Comparison of ENCODE assay signal across 17 cellular contexts in the genomic region with DNA sequence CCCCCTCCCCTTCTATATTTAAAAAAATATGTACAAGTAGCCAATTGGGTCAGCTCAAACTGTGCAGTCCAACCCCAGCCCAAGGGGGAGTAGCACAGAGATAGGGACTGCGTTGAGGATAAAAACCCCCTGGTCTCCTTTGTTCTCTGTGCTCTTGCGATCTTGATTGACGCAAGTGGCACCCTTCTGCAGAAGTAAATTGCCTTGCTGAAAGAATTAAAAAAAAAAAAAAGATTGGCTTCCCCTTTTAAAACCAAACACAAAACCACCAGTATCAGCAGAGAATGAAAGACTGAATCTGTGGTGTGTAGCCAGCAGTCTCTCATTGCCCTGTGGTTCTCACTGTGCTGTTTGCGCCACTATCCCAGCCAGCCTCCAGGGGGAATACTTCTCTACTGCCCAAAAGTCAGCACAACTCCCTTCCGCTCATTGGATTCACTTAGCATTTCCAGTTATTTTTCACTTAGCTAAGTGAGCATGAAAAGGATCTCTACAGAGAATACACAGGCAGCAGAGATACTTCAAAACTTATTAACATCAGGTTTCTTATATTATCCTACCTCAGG. TPM values are rescaled to one million over a fixed set of nuclear protein-coding genes. Genes with fewer than 3 reads are reported as not detected.
DNase-seq lines count a peak whose midpoint lies in the region; ATAC-seq and TF ChIP-seq lines count a peak whose summit lies in the region.
"Had no signal": no experiment of that assay in that cellular context is flagged by ENCODE, and none has a peak within 500 bp of the region (broad histone marks: within the 10 kb centered on the region; RNA-seq: fewer than 3 reads in every experiment).

No MANE protein-coding gene starts in this region.

- intact Hi-C loops in testis (cut with DNase I; ENCODE audit: low total_unique reads), result no loop called here

- ATAC-seq in GM19395 (IDR thresholded peaks at IDR 0.05; ENCODE audit: unreplicated experiment), result peak; percentile 51
- ATAC-seq: activated naive CD4-positive, alpha-beta T cell treated with anti-CD3 and anti-CD28 coated beads, Interleukin-2, amount 50 U/mL, for 72 hours; left cardiac atrium; natural killer cell treated with Interleukin-12 subunit alpha and Interleukin-12 subunit beta and Interleukin-15 and Interleukin-18, amount 100 ng/mL, for 72 hours had no signal

- H3K27me3 ChIP-seq in testis, result no peaks in the 10 kb centered on the region
- H3K27me3 ChIP-seq: colonic mucosa had no signal

- H3K27me3 Mint-ChIP-seq in endothelial cell (ENCODE audit: unreplicated experiment), result peaks cover 6% of the 10 kb centered on the region
- H3K27me3 Mint-ChIP-seq in osteocyte (ENCODE audit: unreplicated experiment), result no peaks in the 10 kb centered on the region
- H3K27me3 Mint-ChIP-seq: natural killer cell treated with Interleukin-12 subunit alpha and Interleukin-12 subunit beta and Interleukin-15 and Interleukin-18, amount 100 ng/mL, for 72 hours had no signal

- H3K4me3 ChIP-seq in testis, result no peak overlapping the region
- H3K4me3 ChIP-seq: colonic mucosa, skin epidermis had no signal

- H3K4me1 Mint-ChIP-seq in endothelial cell (ENCODE audit: unreplicated experiment), result peaks cover 6% of the 10 kb centered on the region
- H3K4me1 Mint-ChIP-seq in osteocyte (ENCODE audit: unreplicated experiment), result no peaks in the 10 kb centered on the region

- TF ChIP-seq CTCF in endothelial cell (IDR thresholded peaks at IDR 0.05; ENCODE audit: unreplicated experiment) (peak; percentile 26), osteocyte (IDR thresholded peaks at IDR 0.05) (peak; percentile 7), testis (IDR thresholded peaks at IDR 0.05) (no peak)

- no peaks in the 10 kb centered on the region for H3K4me1 ChIP-seq in testis
- H3K4me1 ChIP-seq: colonic mucosa had no signal

- DNase-seq in NAMALWA (ENCODE audit: low spot score) (peak; percentile 17), endothelial cell (ENCODE audit: low spot score) (no peak), osteocyte (ENCODE audit: extremely low spot score, unreplicated experiment) (no peak), NOMO-1 (lab: John Stamatoyannopoulos, UW; ENCODE audit: unreplicated experiment in 2 of 2) (no peak), testis (no peak), NCI-H748 treated with DMSO at 0.1 percent for 48 hours (lab: John Stamatoyannopoulos, UW) (no peak)
- DNase-seq: colonic mucosa, DMS79, foreskin fibroblast, KG1, left cardiac atrium, NCI-H2171 had no signal

- no peaks in the 10 kb centered on the region for H3K36me3 ChIP-seq in testis (ENCODE audit: low read depth, missing control alignments)
- H3K36me3 ChIP-seq: colonic mucosa had no signal

- H3K9me3 Mint-ChIP-seq in endothelial cell (ENCODE audit: unreplicated experiment) (no peaks in the 10 kb centered on the region), osteocyte (ENCODE audit: unreplicated experiment) (no peaks in the 10 kb centered on the region)
- H3K9me3 Mint-ChIP-seq: natural killer cell treated with Interleukin-12 subunit alpha and Interleukin-12 subunit beta and Interleukin-15 and Interleukin-18, amount 100 ng/mL, for 72 hours had no signal

- no peak for TF ChIP-seq POLR2A in testis (IDR thresholded peaks at IDR 0.05)

- 90 to 91% methylated on average over 5 of the region's 5 CpGs for WGBS in testis, 2 donors

- peaks cover 16% of the 10 kb centered on the region for H3K36me3 Mint-ChIP-seq in endothelial cell (ENCODE audit: low read depth, unreplicated experiment)
- H3K36me3 Mint-ChIP-seq in osteocyte (ENCODE audit: unreplicated experiment), result peaks cover 8% of the 10 kb centered on the region
- H3K36me3 Mint-ChIP-seq: natural killer cell treated with Interleukin-12 subunit alpha and Interleukin-12 subunit beta and Interleukin-15 and Interleukin-18, amount 100 ng/mL, for 72 hours had no signal

- H3K9me3 ChIP-seq in testis, result no peaks in the 10 kb centered on the region
- H3K9me3 ChIP-seq: colonic mucosa had no signal

- no peak overlapping the region for H3K27ac ChIP-seq in testis
- H3K27ac ChIP-seq: colonic mucosa, RWPE1, skin epidermis had no signal

- H3K4me3 Mint-ChIP-seq in endothelial cell (ENCODE audit: unreplicated experiment), result no peak overlapping the region
- no peak overlapping the region for H3K4me3 Mint-ChIP-seq in osteocyte (ENCODE audit: unreplicated experiment)
- H3K4me3 Mint-ChIP-seq: natural killer cell treated with Interleukin-12 subunit alpha and Interleukin-12 subunit beta and Interleukin-15 and Interleukin-18, amount 100 ng/mL, for 72 hours had no signal

- no peak overlapping the region for H3K27ac Mint-ChIP-seq in endothelial cell (ENCODE audit: unreplicated experiment)
- no peak overlapping the region for H3K27ac Mint-ChIP-seq in osteocyte (ENCODE audit: unreplicated experiment)
- H3K27ac Mint-ChIP-seq: natural killer cell treated with Interleukin-12 subunit alpha and Interleukin-12 subunit beta and Interleukin-15 and Interleukin-18, amount 100 ng/mL, for 72 hours had no signal

RNA-seq across cellular contexts. Expression of a gene that starts 29.7 kb away (rescaled TPM):
- 9.4 TPM for total RNA-seq in endothelial cell (ENCODE audit: unreplicated experiment)
- 26.1 and 27.3 TPM in 2 replicates for total RNA-seq in osteocyte
- total RNA-seq in testis, result 10 to 100 TPM; 13.6 to 22.7 TPM
- 9.2 TPM for polyA plus RNA-seq in testis (ENCODE audit: insufficient read depth, low read depth, low replicate concordance)

Comparison
In these comparisons a context has a peak if more than half of its experiments do, and no peak if none do; other contexts are left out.
1. CTCF ChIP-seq: peak in endothelial cell (single experiment) and osteocyte (single experiment); none in testis (0 of 3).